In the genomic region with DNA sequence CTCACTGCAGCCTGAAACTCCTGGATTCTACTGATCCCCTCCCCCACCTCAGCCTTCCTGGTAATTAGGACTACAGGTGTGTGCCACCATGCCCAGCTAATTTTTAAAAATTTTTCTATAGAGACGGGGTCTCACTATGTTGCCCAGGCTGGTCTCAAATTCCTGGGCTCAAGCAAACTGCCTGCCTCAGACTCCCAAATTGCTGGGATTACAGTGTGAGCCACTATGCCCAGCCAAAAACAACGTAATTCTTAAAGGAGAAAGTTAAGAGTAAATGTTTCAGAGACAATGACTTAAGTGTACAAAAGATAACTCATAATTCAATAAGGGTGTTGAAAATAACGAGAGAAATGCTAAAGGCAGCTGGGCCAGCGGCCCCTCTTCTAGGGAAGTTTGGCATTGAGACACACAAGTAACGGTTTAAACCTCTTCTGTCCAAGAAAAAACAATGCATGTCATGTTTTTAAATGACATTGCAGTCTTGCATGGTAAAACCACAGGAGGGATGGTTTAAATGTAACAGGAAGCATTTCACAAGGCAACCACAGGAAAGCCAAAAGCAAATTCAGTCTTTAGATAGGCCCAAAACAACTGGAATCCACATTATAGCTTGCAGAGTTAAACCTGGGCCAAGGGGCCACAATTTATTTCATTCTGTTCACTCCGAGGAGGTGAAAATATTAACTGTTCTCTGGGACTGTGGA, we compare ENCODE assay signal across 1 cellular context.
TF ChIP-seq lines count a peak whose summit lies in the region.

No MANE protein-coding gene starts in this region.

TF ChIP-seq in K562, 482 proteins besides CTCF, POLR2A, EP300 and RAD21 (continued from another document and continues in another):
- TF ChIP-seq, protein P1, sequence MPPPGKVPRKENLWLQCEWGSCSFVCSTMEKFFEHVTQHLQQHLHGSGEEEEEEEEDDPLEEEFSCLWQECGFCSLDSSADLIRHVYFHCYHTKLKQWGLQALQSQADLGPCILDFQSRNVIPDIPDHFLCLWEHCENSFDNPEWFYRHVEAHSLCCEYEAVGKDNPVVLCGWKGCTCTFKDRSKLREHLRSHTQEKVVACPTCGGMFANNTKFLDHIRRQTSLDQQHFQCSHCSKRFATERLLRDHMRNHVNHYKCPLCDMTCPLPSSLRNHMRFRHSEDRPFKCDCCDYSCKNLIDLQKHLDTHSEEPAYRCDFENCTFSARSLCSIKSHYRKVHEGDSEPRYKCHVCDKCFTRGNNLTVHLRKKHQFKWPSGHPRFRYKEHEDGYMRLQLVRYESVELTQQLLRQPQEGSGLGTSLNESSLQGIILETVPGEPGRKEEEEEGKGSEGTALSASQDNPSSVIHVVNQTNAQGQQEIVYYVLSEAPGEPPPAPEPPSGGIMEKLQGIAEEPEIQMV (tag; conservative IDR thresholded peaks at IDR 0.05; ENCODE audit: low read depth), result no peak
- no peak for TF ChIP-seq ZNF436 (CRISPR knock-in tag; IDR thresholded peaks at IDR 0.05)
- peak; percentile 57 for TF ChIP-seq NFE2 (IDR thresholded peaks at IDR 0.05; ENCODE audit: low read depth)
- TF ChIP-seq GABPA (tag; conservative IDR thresholded peaks at IDR 0.05; ENCODE audit: low read depth), result peak; percentile 72
- TF ChIP-seq TEAD4 (IDR thresholded peaks at IDR 0.05; ENCODE audit: low read length), result no peak
- TF ChIP-seq TEAD4 (CRISPR knock-in tag; IDR thresholded peaks at IDR 0.05; ENCODE audit: borderline replicate concordance), result no peak
- no peak for TF ChIP-seq SPI1 (IDR thresholded peaks at IDR 0.05; ENCODE audit: borderline replicate concordance, low read depth, low read length)
- TF ChIP-seq ZFP1 (CRISPR knock-in tag; IDR thresholded peaks at IDR 0.05), result no peak
- TF ChIP-seq, protein P2, sequence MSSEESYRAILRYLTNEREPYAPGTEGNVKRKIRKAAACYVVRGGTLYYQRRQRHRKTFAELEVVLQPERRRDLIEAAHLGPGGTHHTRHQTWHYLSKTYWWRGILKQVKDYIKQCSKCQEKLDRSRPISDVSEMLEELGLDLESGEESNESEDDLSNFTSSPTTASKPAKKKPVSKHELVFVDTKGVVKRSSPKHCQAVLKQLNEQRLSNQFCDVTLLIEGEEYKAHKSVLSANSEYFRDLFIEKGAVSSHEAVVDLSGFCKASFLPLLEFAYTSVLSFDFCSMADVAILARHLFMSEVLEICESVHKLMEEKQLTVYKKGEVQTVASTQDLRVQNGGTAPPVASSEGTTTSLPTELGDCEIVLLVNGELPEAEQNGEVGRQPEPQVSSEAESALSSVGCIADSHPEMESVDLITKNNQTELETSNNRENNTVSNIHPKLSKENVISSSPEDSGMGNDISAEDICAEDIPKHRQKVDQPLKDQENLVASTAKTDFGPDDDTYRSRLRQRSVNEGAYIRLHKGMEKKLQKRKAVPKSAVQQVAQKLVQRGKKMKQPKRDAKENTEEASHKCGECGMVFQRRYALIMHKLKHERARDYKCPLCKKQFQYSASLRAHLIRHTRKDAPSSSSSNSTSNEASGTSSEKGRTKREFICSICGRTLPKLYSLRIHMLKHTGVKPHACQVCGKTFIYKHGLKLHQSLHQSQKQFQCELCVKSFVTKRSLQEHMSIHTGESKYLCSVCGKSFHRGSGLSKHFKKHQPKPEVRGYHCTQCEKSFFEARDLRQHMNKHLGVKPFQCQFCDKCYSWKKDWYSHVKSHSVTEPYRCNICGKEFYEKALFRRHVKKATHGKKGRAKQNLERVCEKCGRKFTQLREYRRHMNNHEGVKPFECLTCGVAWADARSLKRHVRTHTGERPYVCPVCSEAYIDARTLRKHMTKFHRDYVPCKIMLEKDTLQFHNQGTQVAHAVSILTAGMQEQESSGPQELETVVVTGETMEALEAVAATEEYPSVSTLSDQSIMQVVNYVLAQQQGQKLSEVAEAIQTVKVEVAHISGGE (CRISPR knock-in tag; IDR thresholded peaks at IDR 0.05), result peak in 1 of 3 experiments; percentile 28; a peak in 1 of 6 replicates
- TF ChIP-seq ZBTB8A (IDR thresholded peaks at IDR 0.05; ENCODE audit: partially characterized antibody), result no peak
- TF ChIP-seq HEY1 (CRISPR knock-in tag; IDR thresholded peaks at IDR 0.05; ENCODE audit: borderline replicate concordance), result no peak
- TF ChIP-seq, protein P3, sequence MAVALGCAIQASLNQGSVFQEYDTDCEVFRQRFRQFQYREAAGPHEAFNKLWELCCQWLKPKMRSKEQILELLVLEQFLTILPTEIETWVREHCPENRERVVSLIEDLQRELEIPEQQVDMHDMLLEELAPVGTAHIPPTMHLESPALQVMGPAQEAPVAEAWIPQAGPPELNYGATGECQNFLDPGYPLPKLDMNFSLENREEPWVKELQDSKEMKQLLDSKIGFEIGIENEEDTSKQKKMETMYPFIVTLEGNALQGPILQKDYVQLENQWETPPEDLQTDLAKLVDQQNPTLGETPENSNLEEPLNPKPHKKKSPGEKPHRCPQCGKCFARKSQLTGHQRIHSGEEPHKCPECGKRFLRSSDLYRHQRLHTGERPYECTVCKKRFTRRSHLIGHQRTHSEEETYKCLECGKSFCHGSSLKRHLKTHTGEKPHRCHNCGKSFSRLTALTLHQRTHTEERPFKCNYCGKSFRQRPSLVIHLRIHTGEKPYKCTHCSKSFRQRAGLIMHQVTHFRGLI (CRISPR knock-in tag; IDR thresholded peaks at IDR 0.05), result no peak
- no peak for TF ChIP-seq ZNF551 (CRISPR knock-in tag; IDR thresholded peaks at IDR 0.05)
- TF ChIP-seq KDM2B (CRISPR knock-in tag; IDR thresholded peaks at IDR 0.05), result no peak
- TF ChIP-seq FOXA3 (CRISPR knock-in tag; conservative IDR thresholded peaks at IDR 0.05 in 1 of 2, IDR thresholded peaks at IDR 0.05 in 1 of 2), result no peak
- TF ChIP-seq ZNF507 (tag; conservative IDR thresholded peaks at IDR 0.05), result no peak
- no peak for TF ChIP-seq NFXL1 (CRISPR knock-in tag; IDR thresholded peaks at IDR 0.05)
- TF ChIP-seq SMAD3 (CRISPR knock-in tag; conservative IDR thresholded peaks at IDR 0.05), result no peak
- TF ChIP-seq ZFX (CRISPR knock-in tag; IDR thresholded peaks at IDR 0.05), result 0 out of 2 replicates have a peak, but pooled peaks have one; percentile 26
- TF ChIP-seq NFYB (IDR thresholded peaks at IDR 0.05; ENCODE audit: extremely low read depth, insufficient read length), result no peak
- TF ChIP-seq CEBPB (tag; IDR thresholded peaks at IDR 0.05), result peak; percentile 48
- TF ChIP-seq, protein P4, sequence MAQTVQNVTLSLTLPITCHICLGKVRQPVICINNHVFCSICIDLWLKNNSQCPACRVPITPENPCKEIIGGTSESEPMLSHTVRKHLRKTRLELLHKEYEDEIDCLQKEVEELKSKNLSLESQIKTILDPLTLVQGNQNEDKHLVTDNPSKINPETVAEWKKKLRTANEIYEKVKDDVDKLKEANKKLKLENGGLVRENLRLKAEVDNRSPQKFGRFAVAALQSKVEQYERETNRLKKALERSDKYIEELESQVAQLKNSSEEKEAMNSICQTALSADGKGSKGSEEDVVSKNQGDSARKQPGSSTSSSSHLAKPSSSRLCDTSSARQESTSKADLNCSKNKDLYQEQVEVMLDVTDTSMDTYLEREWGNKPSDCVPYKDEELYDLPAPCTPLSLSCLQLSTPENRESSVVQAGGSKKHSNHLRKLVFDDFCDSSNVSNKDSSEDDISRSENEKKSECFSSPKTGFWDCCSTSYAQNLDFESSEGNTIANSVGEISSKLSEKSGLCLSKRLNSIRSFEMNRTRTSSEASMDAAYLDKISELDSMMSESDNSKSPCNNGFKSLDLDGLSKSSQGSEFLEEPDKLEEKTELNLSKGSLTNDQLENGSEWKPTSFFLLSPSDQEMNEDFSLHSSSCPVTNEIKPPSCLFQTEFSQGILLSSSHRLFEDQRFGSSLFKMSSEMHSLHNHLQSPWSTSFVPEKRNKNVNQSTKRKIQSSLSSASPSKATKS (CRISPR knock-in tag; IDR thresholded peaks at IDR 0.05), result no peak
- TF ChIP-seq ESRRA (IDR thresholded peaks at IDR 0.05; ENCODE audit: borderline replicate concordance, low read depth), result no peak
- no peak for TF ChIP-seq BCL6 (CRISPR knock-in tag; IDR thresholded peaks at IDR 0.05)
- no peak for TF ChIP-seq ILF3 (IDR thresholded peaks at IDR 0.05; ENCODE audit: borderline replicate concordance)
- TF ChIP-seq, protein P5, sequence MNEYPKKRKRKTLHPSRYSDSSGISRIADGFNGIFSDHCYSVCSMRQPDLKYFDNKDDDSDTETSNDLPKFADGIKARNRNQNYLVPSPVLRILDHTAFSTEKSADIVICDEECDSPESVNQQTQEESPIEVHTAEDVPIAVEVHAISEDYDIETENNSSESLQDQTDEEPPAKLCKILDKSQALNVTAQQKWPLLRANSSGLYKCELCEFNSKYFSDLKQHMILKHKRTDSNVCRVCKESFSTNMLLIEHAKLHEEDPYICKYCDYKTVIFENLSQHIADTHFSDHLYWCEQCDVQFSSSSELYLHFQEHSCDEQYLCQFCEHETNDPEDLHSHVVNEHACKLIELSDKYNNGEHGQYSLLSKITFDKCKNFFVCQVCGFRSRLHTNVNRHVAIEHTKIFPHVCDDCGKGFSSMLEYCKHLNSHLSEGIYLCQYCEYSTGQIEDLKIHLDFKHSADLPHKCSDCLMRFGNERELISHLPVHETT (CRISPR knock-in tag; conservative IDR thresholded peaks at IDR 0.05 in 1 of 2, IDR thresholded peaks at IDR 0.05 in 1 of 2), result peak in 1 of 2 experiments; percentile 51; a peak in 1 of 4 replicates
- TF ChIP-seq, protein P6, sequence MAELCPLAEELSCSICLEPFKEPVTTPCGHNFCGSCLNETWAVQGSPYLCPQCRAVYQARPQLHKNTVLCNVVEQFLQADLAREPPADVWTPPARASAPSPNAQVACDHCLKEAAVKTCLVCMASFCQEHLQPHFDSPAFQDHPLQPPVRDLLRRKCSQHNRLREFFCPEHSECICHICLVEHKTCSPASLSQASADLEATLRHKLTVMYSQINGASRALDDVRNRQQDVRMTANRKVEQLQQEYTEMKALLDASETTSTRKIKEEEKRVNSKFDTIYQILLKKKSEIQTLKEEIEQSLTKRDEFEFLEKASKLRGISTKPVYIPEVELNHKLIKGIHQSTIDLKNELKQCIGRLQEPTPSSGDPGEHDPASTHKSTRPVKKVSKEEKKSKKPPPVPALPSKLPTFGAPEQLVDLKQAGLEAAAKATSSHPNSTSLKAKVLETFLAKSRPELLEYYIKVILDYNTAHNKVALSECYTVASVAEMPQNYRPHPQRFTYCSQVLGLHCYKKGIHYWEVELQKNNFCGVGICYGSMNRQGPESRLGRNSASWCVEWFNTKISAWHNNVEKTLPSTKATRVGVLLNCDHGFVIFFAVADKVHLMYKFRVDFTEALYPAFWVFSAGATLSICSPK (IDR thresholded peaks at IDR 0.05; ENCODE audit: borderline replicate concordance), result no peak
- no peak for TF ChIP-seq MCM7 (IDR thresholded peaks at IDR 0.05)
- no peak for TF ChIP-seq MTA2 (IDR thresholded peaks at IDR 0.05; ENCODE audit: low read depth)
- no peak for TF ChIP-seq TCFL5 (CRISPR knock-in tag; conservative IDR thresholded peaks at IDR 0.05)
- no peak for TF ChIP-seq SRSF7 (optimal IDR thresholded peaks at IDR 0.05; ENCODE audit: low read depth, low read length)
- TF ChIP-seq, protein P7, sequence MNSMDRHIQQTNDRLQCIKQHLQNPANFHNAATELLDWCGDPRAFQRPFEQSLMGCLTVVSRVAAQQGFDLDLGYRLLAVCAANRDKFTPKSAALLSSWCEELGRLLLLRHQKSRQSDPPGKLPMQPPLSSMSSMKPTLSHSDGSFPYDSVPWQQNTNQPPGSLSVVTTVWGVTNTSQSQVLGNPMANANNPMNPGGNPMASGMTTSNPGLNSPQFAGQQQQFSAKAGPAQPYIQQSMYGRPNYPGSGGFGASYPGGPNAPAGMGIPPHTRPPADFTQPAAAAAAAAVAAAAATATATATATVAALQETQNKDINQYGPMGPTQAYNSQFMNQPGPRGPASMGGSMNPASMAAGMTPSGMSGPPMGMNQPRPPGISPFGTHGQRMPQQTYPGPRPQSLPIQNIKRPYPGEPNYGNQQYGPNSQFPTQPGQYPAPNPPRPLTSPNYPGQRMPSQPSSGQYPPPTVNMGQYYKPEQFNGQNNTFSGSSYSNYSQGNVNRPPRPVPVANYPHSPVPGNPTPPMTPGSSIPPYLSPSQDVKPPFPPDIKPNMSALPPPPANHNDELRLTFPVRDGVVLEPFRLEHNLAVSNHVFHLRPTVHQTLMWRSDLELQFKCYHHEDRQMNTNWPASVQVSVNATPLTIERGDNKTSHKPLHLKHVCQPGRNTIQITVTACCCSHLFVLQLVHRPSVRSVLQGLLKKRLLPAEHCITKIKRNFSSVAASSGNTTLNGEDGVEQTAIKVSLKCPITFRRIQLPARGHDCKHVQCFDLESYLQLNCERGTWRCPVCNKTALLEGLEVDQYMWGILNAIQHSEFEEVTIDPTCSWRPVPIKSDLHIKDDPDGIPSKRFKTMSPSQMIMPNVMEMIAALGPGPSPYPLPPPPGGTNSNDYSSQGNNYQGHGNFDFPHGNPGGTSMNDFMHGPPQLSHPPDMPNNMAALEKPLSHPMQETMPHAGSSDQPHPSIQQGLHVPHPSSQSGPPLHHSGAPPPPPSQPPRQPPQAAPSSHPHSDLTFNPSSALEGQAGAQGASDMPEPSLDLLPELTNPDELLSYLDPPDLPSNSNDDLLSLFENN (IDR thresholded peaks at IDR 0.05; ENCODE audit: low read depth in 2 of 2, low read length in 2 of 2), result no peak
- TF ChIP-seq KHSRP (IDR thresholded peaks at IDR 0.05), result no peak
- TF ChIP-seq ZNF146 (CRISPR knock-in tag; IDR thresholded peaks at IDR 0.05; ENCODE audit: unreplicated experiment), result no peak
- TF ChIP-seq ZNF431 (CRISPR knock-in tag; IDR thresholded peaks at IDR 0.05), result no peak
- no peak for TF ChIP-seq MYBL2 (IDR thresholded peaks at IDR 0.05; ENCODE audit: low read depth)
- no peak for TF ChIP-seq MYBL2 (CRISPR knock-in tag; IDR thresholded peaks at IDR 0.05; ENCODE audit: borderline replicate concordance)
- TF ChIP-seq ADNP (tag; IDR thresholded peaks at IDR 0.05), result no peak
- TF ChIP-seq TOE1 (IDR thresholded peaks at IDR 0.05; ENCODE audit: borderline replicate concordance), result no peak
- TF ChIP-seq TOE1 (CRISPR knock-in tag; IDR thresholded peaks at IDR 0.05; ENCODE audit: borderline replicate concordance, low read depth), result no peak
- no peak for TF ChIP-seq YY1 (IDR thresholded peaks at IDR 0.05; ENCODE audit: borderline replicate concordance in 1 of 3, control insufficient read depth in 1 of 3, extremely low read depth in 1 of 3, insufficient read depth in 3 of 3, insufficient read length in 1 of 3, insufficient replicate concordance in 2 of 3, low read depth in 1 of 3, low read length in 2 of 3)
- TF ChIP-seq CSDE1 (IDR thresholded peaks at IDR 0.05), result no peak
- peak; percentile 21; the same call in 1 of the 2 replicates for TF ChIP-seq ZNF316 (IDR thresholded peaks at IDR 0.05)
- TF ChIP-seq ZNF696 (CRISPR knock-in tag; conservative IDR thresholded peaks at IDR 0.05), result no peak
- TF ChIP-seq FUS (optimal IDR thresholded peaks at IDR 0.05; ENCODE audit: low read depth, low read length), result no peak
- TF ChIP-seq, protein P8, sequence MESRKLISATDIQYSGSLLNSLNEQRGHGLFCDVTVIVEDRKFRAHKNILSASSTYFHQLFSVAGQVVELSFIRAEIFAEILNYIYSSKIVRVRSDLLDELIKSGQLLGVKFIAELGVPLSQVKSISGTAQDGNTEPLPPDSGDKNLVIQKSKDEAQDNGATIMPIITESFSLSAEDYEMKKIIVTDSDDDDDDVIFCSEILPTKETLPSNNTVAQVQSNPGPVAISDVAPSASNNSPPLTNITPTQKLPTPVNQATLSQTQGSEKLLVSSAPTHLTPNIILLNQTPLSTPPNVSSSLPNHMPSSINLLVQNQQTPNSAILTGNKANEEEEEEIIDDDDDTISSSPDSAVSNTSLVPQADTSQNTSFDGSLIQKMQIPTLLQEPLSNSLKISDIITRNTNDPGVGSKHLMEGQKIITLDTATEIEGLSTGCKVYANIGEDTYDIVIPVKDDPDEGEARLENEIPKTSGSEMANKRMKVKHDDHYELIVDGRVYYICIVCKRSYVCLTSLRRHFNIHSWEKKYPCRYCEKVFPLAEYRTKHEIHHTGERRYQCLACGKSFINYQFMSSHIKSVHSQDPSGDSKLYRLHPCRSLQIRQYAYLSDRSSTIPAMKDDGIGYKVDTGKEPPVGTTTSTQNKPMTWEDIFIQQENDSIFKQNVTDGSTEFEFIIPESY (CRISPR knock-in tag; IDR thresholded peaks at IDR 0.05), result no peak
- no peak for TF ChIP-seq HDAC1 (IDR thresholded peaks at IDR 0.05)
